ENCODE assay signal across 3 cellular contexts in genomic region chr7:76352193-76352592, GRCh38.
TF ChIP-seq lines count a peak whose summit lies in the region.

No MANE protein-coding gene starts in this region.

TF ChIP-seq in SK-N-SH, 30 proteins besides CTCF, POLR2A, EP300 and RAD21:
- no peak for TF ChIP-seq USF2 (IDR thresholded peaks at IDR 0.05; ENCODE audit: borderline replicate concordance, low read depth, low read length)
- TF ChIP-seq POLR2AphosphoS5 (IDR thresholded peaks at IDR 0.05; ENCODE audit: low read depth, low read length), result no peak
- TF ChIP-seq TEAD4 (IDR thresholded peaks at IDR 0.05; ENCODE audit: borderline replicate concordance, insufficient read depth), result no peak
- TF ChIP-seq YY1 (IDR thresholded peaks at IDR 0.05; ENCODE audit: low read depth), result no peak
- no peak for TF ChIP-seq ZBTB33 (IDR thresholded peaks at IDR 0.05; ENCODE audit: borderline replicate concordance, low read depth)
- TF ChIP-seq ELF1 (IDR thresholded peaks at IDR 0.05), result no peak
- TF ChIP-seq GATA2 (CRISPR knock-in tag; IDR thresholded peaks at IDR 0.05), result no peak

TF ChIP-seq in SK-N-SH treated with all-trans-retinoic acid at 6 μM for 48 hours, 23 proteins besides CTCF, POLR2A, EP300 and RAD21:
- TF ChIP-seq GLIS3 (CRISPR knock-in tag; IDR thresholded peaks at IDR 0.05), result no peak
- no peak for TF ChIP-seq TOX (CRISPR knock-in tag; IDR thresholded peaks at IDR 0.05; ENCODE audit: borderline replicate concordance)
- TF ChIP-seq, protein P1, sequence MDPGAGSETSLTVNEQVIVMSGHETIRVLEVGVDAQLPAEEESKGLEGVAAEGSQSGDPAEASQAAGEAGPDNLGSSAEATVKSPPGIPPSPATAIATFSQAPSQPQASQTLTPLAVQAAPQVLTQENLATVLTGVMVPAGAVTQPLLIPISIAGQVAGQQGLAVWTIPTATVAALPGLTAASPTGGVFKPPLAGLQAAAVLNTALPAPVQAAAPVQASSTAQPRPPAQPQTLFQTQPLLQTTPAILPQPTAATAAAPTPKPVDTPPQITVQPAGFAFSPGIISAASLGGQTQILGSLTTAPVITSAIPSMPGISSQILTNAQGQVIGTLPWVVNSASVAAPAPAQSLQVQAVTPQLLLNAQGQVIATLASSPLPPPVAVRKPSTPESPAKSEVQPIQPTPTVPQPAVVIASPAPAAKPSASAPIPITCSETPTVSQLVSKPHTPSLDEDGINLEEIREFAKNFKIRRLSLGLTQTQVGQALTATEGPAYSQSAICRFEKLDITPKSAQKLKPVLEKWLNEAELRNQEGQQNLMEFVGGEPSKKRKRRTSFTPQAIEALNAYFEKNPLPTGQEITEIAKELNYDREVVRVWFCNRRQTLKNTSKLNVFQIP (CRISPR knock-in tag; IDR thresholded peaks at IDR 0.05; ENCODE audit: borderline replicate concordance, low read depth), result no peak
- TF ChIP-seq RARB (CRISPR knock-in tag; IDR thresholded peaks at IDR 0.05), result no peak
- no peak for TF ChIP-seq ISL1 (CRISPR knock-in tag; IDR thresholded peaks at IDR 0.05)
- TF ChIP-seq PATZ1 (CRISPR knock-in tag; IDR thresholded peaks at IDR 0.05; ENCODE audit: borderline replicate concordance), result no peak

TF ChIP-seq in HCT116, 20 proteins besides CTCF, POLR2A, EP300 and RAD21:
- TF ChIP-seq ZBTB33 (IDR thresholded peaks at IDR 0.05; ENCODE audit: extremely low read depth, insufficient replicate concordance, low read length), result no peak
- TF ChIP-seq EGR1 (IDR thresholded peaks at IDR 0.05; ENCODE audit: low read depth), result no peak
- no peak for TF ChIP-seq SP1 (IDR thresholded peaks at IDR 0.05; ENCODE audit: low read depth)
- no peak for TF ChIP-seq TCF7L2 (IDR thresholded peaks at IDR 0.05; ENCODE audit: borderline replicate concordance, extremely low read depth, insufficient read depth, insufficient read length)
- TF ChIP-seq SIN3A (IDR thresholded peaks at IDR 0.05; ENCODE audit: low read depth), result no peak
TF ChIP-seq in HCT116: peak in this region for 0.
